Comparison of ENCODE assay signal across 1 cellular context in genomic region chr14:21205678-21206581, GRCh38.
TF ChIP-seq lines count a peak whose summit lies in the region.

No MANE protein-coding gene starts in this region.

TF ChIP-seq in HepG2, 621 proteins besides CTCF, POLR2A, EP300 and RAD21 (continued from another document and continues in another):
- TF ChIP-seq SNAPC4 (CRISPR knock-in tag; IDR thresholded peaks at IDR 0.05) (no peak), ZNF24 (IDR thresholded peaks at IDR 0.05) (no peak), U2AF2 (IDR thresholded peaks at IDR 0.05; ENCODE audit: low read depth, low read length) (no peak), MXD4 (CRISPR knock-in tag; IDR thresholded peaks at IDR 0.05) (no peak), GLI4 (CRISPR knock-in tag; IDR thresholded peaks at IDR 0.05; ENCODE audit: borderline replicate concordance) (no peak), ARHGAP35 (CRISPR knock-in tag; IDR thresholded peaks at IDR 0.05; ENCODE audit: borderline replicate concordance) (no peak), DRAP1 (CRISPR knock-in tag; IDR thresholded peaks at IDR 0.05) (no peak), ZFAT (CRISPR knock-in tag; conservative IDR thresholded peaks at IDR 0.05) (no peak), ZNF362 (CRISPR knock-in tag; IDR thresholded peaks at IDR 0.05; ENCODE audit: borderline replicate concordance) (no peak), STAG1 (CRISPR knock-in tag; IDR thresholded peaks at IDR 0.05) (no peak), MXI1 (IDR thresholded peaks at IDR 0.05; ENCODE audit: borderline replicate concordance, low read depth, low read length) (no peak), NFE2 (CRISPR knock-in tag; IDR thresholded peaks at IDR 0.05) (no peak), FOXC1 (CRISPR knock-in tag; IDR thresholded peaks at IDR 0.05; ENCODE audit: borderline replicate concordance) (no peak), SIX1 (CRISPR knock-in tag; IDR thresholded peaks at IDR 0.05; ENCODE audit: borderline replicate concordance) (no peak), ZBTB7B (CRISPR knock-in tag; IDR thresholded peaks at IDR 0.05) (no peak), ZNF232 (CRISPR knock-in tag; IDR thresholded peaks at IDR 0.05; ENCODE audit: borderline replicate concordance) (no peak), MIER3 (CRISPR knock-in tag; IDR thresholded peaks at IDR 0.05; ENCODE audit: borderline replicate concordance) (peak; percentile 27; the same call in 1 of the 2 replicates), TBL1XR1 (IDR thresholded peaks at IDR 0.05; ENCODE audit: borderline replicate concordance, low read length, partially characterized antibody) (no peak), SIN3A (IDR thresholded peaks at IDR 0.05; ENCODE audit: borderline replicate concordance, low read depth, low read length) (no peak), SRSF4 (IDR thresholded peaks at IDR 0.05; ENCODE audit: low read depth, low read length, poor library complexity, severe bottlenecking) (peak; percentile 80), ZNF225 (CRISPR knock-in tag; IDR thresholded peaks at IDR 0.05) (no peak), KLF13 (CRISPR knock-in tag; IDR thresholded peaks at IDR 0.05) (no peak), SALL1 (CRISPR knock-in tag; IDR thresholded peaks at IDR 0.05) (no peak), ZMYM2 (CRISPR knock-in tag; IDR thresholded peaks at IDR 0.05) (no peak), LCORL (IDR thresholded peaks at IDR 0.05) (no peak), LCORL (CRISPR knock-in tag; IDR thresholded peaks at IDR 0.05) (no peak), NFE2L1 (CRISPR knock-in tag; IDR thresholded peaks at IDR 0.05; ENCODE audit: borderline replicate concordance) (no peak), CSRNP2 (CRISPR knock-in tag; conservative IDR thresholded peaks at IDR 0.05; ENCODE audit: low read depth) (no peak), ZNF326 (CRISPR knock-in tag; IDR thresholded peaks at IDR 0.05; ENCODE audit: borderline replicate concordance) (no peak), ZBTB3 (CRISPR knock-in tag; IDR thresholded peaks at IDR 0.05; ENCODE audit: borderline replicate concordance, low read depth) (no peak), IRF9 (CRISPR knock-in tag; IDR thresholded peaks at IDR 0.05; ENCODE audit: borderline replicate concordance) (no peak)
- TF ChIP-seq, protein P1, sequence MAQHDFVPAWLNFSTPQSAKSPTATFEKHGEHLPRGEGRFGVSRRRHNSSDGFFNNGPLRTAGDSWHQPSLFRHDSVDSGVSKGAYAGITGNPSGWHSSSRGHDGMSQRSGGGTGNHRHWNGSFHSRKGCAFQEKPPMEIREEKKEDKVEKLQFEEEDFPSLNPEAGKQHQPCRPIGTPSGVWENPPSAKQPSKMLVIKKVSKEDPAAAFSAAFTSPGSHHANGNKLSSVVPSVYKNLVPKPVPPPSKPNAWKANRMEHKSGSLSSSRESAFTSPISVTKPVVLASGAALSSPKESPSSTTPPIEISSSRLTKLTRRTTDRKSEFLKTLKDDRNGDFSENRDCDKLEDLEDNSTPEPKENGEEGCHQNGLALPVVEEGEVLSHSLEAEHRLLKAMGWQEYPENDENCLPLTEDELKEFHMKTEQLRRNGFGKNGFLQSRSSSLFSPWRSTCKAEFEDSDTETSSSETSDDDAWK (CRISPR knock-in tag; IDR thresholded peaks at IDR 0.05): no peak
- TF ChIP-seq, protein P2, sequence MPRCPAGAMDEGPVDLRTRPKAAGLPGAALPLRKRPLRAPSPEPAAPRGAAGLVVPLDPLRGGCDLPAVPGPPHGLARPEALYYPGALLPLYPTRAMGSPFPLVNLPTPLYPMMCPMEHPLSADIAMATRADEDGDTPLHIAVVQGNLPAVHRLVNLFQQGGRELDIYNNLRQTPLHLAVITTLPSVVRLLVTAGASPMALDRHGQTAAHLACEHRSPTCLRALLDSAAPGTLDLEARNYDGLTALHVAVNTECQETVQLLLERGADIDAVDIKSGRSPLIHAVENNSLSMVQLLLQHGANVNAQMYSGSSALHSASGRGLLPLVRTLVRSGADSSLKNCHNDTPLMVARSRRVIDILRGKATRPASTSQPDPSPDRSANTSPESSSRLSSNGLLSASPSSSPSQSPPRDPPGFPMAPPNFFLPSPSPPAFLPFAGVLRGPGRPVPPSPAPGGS (CRISPR knock-in tag; IDR thresholded peaks at IDR 0.05): no peak
- TF ChIP-seq, protein P3, sequence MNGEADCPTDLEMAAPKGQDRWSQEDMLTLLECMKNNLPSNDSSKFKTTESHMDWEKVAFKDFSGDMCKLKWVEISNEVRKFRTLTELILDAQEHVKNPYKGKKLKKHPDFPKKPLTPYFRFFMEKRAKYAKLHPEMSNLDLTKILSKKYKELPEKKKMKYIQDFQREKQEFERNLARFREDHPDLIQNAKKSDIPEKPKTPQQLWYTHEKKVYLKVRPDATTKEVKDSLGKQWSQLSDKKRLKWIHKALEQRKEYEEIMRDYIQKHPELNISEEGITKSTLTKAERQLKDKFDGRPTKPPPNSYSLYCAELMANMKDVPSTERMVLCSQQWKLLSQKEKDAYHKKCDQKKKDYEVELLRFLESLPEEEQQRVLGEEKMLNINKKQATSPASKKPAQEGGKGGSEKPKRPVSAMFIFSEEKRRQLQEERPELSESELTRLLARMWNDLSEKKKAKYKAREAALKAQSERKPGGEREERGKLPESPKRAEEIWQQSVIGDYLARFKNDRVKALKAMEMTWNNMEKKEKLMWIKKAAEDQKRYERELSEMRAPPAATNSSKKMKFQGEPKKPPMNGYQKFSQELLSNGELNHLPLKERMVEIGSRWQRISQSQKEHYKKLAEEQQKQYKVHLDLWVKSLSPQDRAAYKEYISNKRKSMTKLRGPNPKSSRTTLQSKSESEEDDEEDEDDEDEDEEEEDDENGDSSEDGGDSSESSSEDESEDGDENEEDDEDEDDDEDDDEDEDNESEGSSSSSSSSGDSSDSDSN (CRISPR knock-in tag; IDR thresholded peaks at IDR 0.05): no peak
- TF ChIP-seq, protein P4, sequence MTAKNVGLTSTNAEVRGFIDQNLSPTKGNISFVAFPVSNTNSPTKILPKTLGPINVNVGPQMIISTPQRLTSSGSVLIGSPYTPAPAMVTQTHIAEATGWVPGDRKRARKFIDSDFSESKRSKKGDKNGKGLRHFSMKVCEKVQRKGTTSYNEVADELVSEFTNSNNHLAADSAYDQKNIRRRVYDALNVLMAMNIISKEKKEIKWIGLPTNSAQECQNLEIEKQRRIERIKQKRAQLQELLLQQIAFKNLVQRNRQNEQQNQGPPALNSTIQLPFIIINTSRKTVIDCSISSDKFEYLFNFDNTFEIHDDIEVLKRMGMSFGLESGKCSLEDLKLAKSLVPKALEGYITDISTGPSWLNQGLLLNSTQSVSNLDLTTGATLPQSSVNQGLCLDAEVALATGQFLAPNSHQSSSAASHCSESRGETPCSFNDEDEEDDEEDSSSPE (CRISPR knock-in tag; IDR thresholded peaks at IDR 0.05): no peak
- TF ChIP-seq, protein P5, sequence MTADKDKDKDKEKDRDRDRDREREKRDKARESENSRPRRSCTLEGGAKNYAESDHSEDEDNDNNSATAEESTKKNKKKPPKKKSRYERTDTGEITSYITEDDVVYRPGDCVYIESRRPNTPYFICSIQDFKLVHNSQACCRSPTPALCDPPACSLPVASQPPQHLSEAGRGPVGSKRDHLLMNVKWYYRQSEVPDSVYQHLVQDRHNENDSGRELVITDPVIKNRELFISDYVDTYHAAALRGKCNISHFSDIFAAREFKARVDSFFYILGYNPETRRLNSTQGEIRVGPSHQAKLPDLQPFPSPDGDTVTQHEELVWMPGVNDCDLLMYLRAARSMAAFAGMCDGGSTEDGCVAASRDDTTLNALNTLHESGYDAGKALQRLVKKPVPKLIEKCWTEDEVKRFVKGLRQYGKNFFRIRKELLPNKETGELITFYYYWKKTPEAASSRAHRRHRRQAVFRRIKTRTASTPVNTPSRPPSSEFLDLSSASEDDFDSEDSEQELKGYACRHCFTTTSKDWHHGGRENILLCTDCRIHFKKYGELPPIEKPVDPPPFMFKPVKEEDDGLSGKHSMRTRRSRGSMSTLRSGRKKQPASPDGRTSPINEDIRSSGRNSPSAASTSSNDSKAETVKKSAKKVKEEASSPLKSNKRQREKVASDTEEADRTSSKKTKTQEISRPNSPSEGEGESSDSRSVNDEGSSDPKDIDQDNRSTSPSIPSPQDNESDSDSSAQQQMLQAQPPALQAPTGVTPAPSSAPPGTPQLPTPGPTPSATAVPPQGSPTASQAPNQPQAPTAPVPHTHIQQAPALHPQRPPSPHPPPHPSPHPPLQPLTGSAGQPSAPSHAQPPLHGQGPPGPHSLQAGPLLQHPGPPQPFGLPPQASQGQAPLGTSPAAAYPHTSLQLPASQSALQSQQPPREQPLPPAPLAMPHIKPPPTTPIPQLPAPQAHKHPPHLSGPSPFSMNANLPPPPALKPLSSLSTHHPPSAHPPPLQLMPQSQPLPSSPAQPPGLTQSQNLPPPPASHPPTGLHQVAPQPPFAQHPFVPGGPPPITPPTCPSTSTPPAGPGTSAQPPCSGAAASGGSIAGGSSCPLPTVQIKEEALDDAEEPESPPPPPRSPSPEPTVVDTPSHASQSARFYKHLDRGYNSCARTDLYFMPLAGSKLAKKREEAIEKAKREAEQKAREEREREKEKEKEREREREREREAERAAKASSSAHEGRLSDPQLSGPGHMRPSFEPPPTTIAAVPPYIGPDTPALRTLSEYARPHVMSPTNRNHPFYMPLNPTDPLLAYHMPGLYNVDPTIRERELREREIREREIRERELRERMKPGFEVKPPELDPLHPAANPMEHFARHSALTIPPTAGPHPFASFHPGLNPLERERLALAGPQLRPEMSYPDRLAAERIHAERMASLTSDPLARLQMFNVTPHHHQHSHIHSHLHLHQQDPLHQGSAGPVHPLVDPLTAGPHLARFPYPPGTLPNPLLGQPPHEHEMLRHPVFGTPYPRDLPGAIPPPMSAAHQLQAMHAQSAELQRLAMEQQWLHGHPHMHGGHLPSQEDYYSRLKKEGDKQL (CRISPR knock-in tag; IDR thresholded peaks at IDR 0.05; ENCODE audit: low read depth): no peak
- TF ChIP-seq, protein P6, sequence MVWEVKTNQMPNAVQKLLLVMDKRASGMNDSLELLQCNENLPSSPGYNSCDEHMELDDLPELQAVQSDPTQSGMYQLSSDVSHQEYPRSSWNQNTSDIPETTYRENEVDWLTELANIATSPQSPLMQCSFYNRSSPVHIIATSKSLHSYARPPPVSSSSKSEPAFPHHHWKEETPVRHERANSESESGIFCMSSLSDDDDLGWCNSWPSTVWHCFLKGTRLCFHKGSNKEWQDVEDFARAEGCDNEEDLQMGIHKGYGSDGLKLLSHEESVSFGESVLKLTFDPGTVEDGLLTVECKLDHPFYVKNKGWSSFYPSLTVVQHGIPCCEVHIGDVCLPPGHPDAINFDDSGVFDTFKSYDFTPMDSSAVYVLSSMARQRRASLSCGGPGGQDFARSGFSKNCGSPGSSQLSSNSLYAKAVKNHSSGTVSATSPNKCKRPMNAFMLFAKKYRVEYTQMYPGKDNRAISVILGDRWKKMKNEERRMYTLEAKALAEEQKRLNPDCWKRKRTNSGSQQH (CRISPR knock-in tag; IDR thresholded peaks at IDR 0.05; ENCODE audit: low read depth): no peak
